26 cellular contexts compared by ENCODE assay signal in the genomic region with DNA sequence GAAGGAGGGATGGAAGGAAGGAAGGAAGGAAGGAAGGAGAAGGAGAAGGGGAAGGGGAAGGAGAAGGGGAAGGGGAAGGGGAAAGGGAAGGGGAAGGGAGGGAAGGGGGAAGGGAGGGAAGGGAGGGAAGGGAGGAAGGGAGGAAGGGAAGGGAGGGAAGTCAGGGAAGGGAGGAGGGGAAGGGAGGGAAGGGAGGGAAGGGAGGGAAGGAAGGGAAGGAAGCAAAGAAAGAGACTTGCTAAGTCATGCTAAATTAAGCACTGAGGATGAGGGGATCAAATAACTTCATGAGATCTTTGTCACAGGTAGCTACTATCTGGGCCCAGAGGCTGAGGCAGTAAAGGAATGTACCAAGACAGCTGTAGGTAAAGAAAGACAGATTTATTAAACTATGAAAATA.
"Had no signal": no experiment of that assay in that cellular context is flagged by ENCODE, and none has a peak within 500 bp of the region (broad histone marks: within the 10 kb centered on the region; RNA-seq: fewer than 3 reads in every experiment).

No MANE protein-coding gene starts in this region.

- H3K4me1 Mint-ChIP-seq: immature natural killer cell, mesothelial cell of epicardium had no signal

- ATAC-seq: esophagus mucosa, gastrocnemius medialis, left colon, left ventricle myocardium superior, lower lobe of right lung, mucosa of descending colon had no signal

- H3K9me3 Mint-ChIP-seq: immature natural killer cell, mesothelial cell of epicardium had no signal

- H3K9me3 ChIP-seq: esophagus squamous epithelium, gastrocnemius medialis, heart right ventricle, left lung, lower lobe of right lung, mucosa of descending colon had no signal

- H3K27ac ChIP-seq: coronary artery, dorsolateral prefrontal cortex, epithelial cell of prostate, esophagus squamous epithelium, gastrocnemius medialis, heart right ventricle, left lung, lower lobe of right lung had no signal

- H3K4me3 ChIP-seq: coronary artery, dorsolateral prefrontal cortex, esophagus squamous epithelium, gastrocnemius medialis, heart right ventricle, left lung, lower lobe of right lung, mucosa of descending colon had no signal

- H3K4me1 ChIP-seq: esophagus squamous epithelium, gastrocnemius medialis, left lung had no signal

- H3K27me3 ChIP-seq: esophagus squamous epithelium, gastrocnemius medialis, heart right ventricle, left lung had no signal

- H3K36me3 Mint-ChIP-seq: immature natural killer cell had no signal

- H3K27ac Mint-ChIP-seq: immature natural killer cell, mesothelial cell of epicardium had no signal

- DNase-seq: dermis blood vessel endothelial cell; dorsolateral prefrontal cortex; effector CD4-positive, alpha-beta T cell; effector memory CD4-positive, alpha-beta T cell; erythroblast; esophagus squamous epithelium; foreskin fibroblast; foreskin melanocyte; gastrocnemius medialis; glutamatergic neuron; head of caudate nucleus; heart right ventricle; hippocampal formation; immature natural killer cell; kidney; kidney glomerular epithelial cell; left colon; left lung; left ventricle myocardium superior; lower lobe of right lung; mesenchymal stem cell; mucosa of descending colon had no signal

- H3K4me3 Mint-ChIP-seq: immature natural killer cell, mesothelial cell of epicardium had no signal

- H3K36me3 ChIP-seq: esophagus squamous epithelium, gastrocnemius medialis, heart right ventricle, left lung, lower lobe of right lung had no signal
